ENCODE assay signal across 20 cellular contexts in the genomic region with DNA sequence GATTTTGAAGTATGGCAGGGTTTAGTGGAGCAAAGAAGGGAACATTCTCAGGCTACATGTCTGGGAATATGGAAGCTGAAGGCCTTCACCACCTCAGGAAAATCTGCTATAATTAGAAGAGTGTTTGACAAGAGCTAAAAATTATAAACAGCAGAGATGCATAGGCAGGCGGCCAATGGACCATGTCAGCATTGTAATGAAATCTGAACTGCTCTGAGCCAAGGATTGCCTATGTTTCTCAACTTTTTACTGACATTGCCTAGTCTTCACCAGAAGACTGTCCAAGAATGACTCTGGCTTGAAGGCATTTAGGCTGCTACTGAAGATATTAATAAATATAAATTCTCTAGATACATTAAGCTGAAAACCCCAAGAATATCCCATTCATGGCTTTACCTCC.
DNase-seq lines count a peak whose midpoint lies in the region; ATAC-seq, FAIRE-seq and TF ChIP-seq lines count a peak whose summit lies in the region.
"Had no signal": no experiment of that assay in that cellular context is flagged by ENCODE, and none has a peak within 500 bp of the region (broad histone marks: within the 10 kb centered on the region; RNA-seq: fewer than 3 reads in every experiment).

No MANE protein-coding gene starts in this region.

- H3K36me3 ChIP-seq in astrocyte (ENCODE audit: insufficient read depth, low read length) (no peaks in the 10 kb centered on the region), heart right ventricle (no peaks in the 10 kb centered on the region), psoas muscle (ENCODE audit: insufficient read depth in 1 of 2, low read depth in 1 of 2) (no peaks in the 10 kb centered on the region)
- H3K36me3 ChIP-seq: spleen had no signal

- no peak overlapping the region for H3K4me3 Mint-ChIP-seq in astrocyte (ENCODE audit: unreplicated experiment)
- H3K4me3 Mint-ChIP-seq in activated CD4-positive, alpha-beta T cell treated with anti-CD3 and anti-CD28 coated beads for 36 hours = no peak overlapping the region
- H3K4me3 Mint-ChIP-seq: CD4-positive, alpha-beta T cell; central memory CD8-positive, alpha-beta T cell; effector memory CD8-positive, alpha-beta T cell had no signal

- no peaks in the 10 kb centered on the region for H3K4me1 Mint-ChIP-seq in astrocyte (ENCODE audit: low read depth, unreplicated experiment)
- H3K4me1 Mint-ChIP-seq in activated CD4-positive, alpha-beta T cell treated with anti-CD3 and anti-CD28 coated beads for 36 hours = no peaks in the 10 kb centered on the region
- H3K4me1 Mint-ChIP-seq: central memory CD8-positive, alpha-beta T cell had no signal

- peaks cover 5% of the 10 kb centered on the region for H3K9me3 Mint-ChIP-seq in astrocyte (ENCODE audit: unreplicated experiment)
- H3K9me3 Mint-ChIP-seq in activated CD4-positive, alpha-beta T cell treated with anti-CD3 and anti-CD28 coated beads for 36 hours (ENCODE audit: low read depth) = no peaks in the 10 kb centered on the region
- H3K9me3 Mint-ChIP-seq: central memory CD8-positive, alpha-beta T cell; effector memory CD8-positive, alpha-beta T cell had no signal

- H3K79me2 ChIP-seq in astrocyte (ENCODE audit: insufficient read depth, low read length) = no peaks in the 10 kb centered on the region

- no peak overlapping the region for H3K4me2 ChIP-seq in astrocyte (ENCODE audit: low read length)
- H3K4me2 ChIP-seq: A549 had no signal

- peaks cover 5% of the 10 kb centered on the region for H3K36me3 Mint-ChIP-seq in astrocyte (ENCODE audit: low read depth, unreplicated experiment)
- no peaks in the 10 kb centered on the region for H3K36me3 Mint-ChIP-seq in activated CD4-positive, alpha-beta T cell treated with anti-CD3 and anti-CD28 coated beads for 36 hours (ENCODE audit: low read depth)

- peak; percentile 70 to 93 (median 81) for ATAC-seq in heart right ventricle
- ATAC-seq in psoas muscle = peak; percentile 70 to 92 (median 91)
- no peak for ATAC-seq in activated CD4-positive, alpha-beta T cell treated with anti-CD3 and anti-CD28 coated beads for 36 hours
- ATAC-seq in HG02798 (IDR thresholded peaks at IDR 0.05; ENCODE audit: poor library complexity, unreplicated experiment) = no peak
- ATAC-seq: A549; effector memory CD8-positive, alpha-beta T cell; HepG2; SK-N-SH treated with all-trans-retinoic acid at 6 μM for 48 hours had no signal

- H3K27ac ChIP-seq in AG04450 (ENCODE audit: low read depth, low read length) (no peak overlapping the region), astrocyte (ENCODE audit: low read depth, low read length) (no peak overlapping the region), heart right ventricle (peak overlapping the region; percentile 54 to 85 (median 77)), psoas muscle (peak overlapping the region; percentile 16)
- H3K27ac ChIP-seq: A549, spleen, testis had no signal

- intact Hi-C loops in heart right ventricle (cut with DNase I) (loop anchor here in 2 of 10 donors (5.0 to 10.0 kb wide), 2 partner anchors 85 to 98 kb away; a partner anchor contains a TSS), psoas muscle (cut with DNase I) (no loop called here)
- intact Hi-C loops in activated CD4-positive, alpha-beta T cell treated with anti-CD3 and anti-CD28 coated beads for 36 hours (cut with DNase I, micrococcal nuclease) = no loop called here

- 34 to 45% methylated on average over 1 of the region's 1 CpG for WGBS in heart right ventricle, 2 donors
- 32 to 59% (median 36%) methylated on average over 1 of the region's 1 CpG for WGBS in psoas muscle, 3 donors

- H4K20me1 ChIP-seq in astrocyte (ENCODE audit: insufficient read depth, low read length) = no peaks in the 10 kb centered on the region

- CTCF ChIA-PET in AG04450 (lab: Charles Lee) = interaction anchor here (0.6 kb wide), 1 partner anchor 16 kb away, joined by 3 read pairs; no protein-coding TSS in a partner anchor
- CTCF ChIA-PET in activated CD4-positive, alpha-beta T cell treated with anti-CD3 and anti-CD28 coated beads for 36 hours (lab: Charles Lee) = interaction anchor here (1.3 kb wide), 1 partner anchor 132 kb away, joined by 3 read pairs; no protein-coding TSS in a partner anchor

- FAIRE-seq in astrocyte (lab: Jason Lieb, UNC) = no peak
- FAIRE-seq: A549, HepG2 had no signal

- H3K27ac Mint-ChIP-seq in astrocyte (ENCODE audit: unreplicated experiment) = no peak overlapping the region
- H3K27ac Mint-ChIP-seq in activated CD4-positive, alpha-beta T cell treated with anti-CD3 and anti-CD28 coated beads for 36 hours = no peak overlapping the region
- H3K27ac Mint-ChIP-seq: CD4-positive, alpha-beta T cell; effector memory CD8-positive, alpha-beta T cell had no signal

- no peaks in the 10 kb centered on the region for H3K27me3 Mint-ChIP-seq in astrocyte (ENCODE audit: low read depth, unreplicated experiment)
- no peaks in the 10 kb centered on the region for H3K27me3 Mint-ChIP-seq in activated CD4-positive, alpha-beta T cell treated with anti-CD3 and anti-CD28 coated beads for 36 hours
- H3K27me3 Mint-ChIP-seq: CD4-positive, alpha-beta T cell; central memory CD8-positive, alpha-beta T cell; effector memory CD8-positive, alpha-beta T cell had no signal

- H3K4me3 ChIP-seq in AG04450 (ENCODE audit: low read depth, low read length) (no peak overlapping the region), astrocyte (ENCODE audit: insufficient read depth, low read depth, low read length) (no peak overlapping the region), heart right ventricle (no peak overlapping the region), psoas muscle (no peak overlapping the region)
- H3K4me3 ChIP-seq: A549, spleen, testis had no signal

- H3K9ac ChIP-seq in astrocyte (ENCODE audit: low read length) = no peak overlapping the region

- DNase-seq in AG04450 (ENCODE audit: low read depth, low spot score) (peak; percentile 65), astrocyte (ENCODE audit: low read depth) (peak; percentile 26), heart right ventricle (peak; percentile 30 to 67), psoas muscle (peak; percentile 44 to 57), HT-29 (ENCODE audit: low spot score) (no peak), NCI-H345 (lab: John Stamatoyannopoulos, UW) (no peak)
- DNase-seq in activated CD4-positive, alpha-beta T cell treated with anti-CD3 and anti-CD28 coated beads for 36 hours = no peak
- DNase-seq: CD4-positive, alpha-beta T cell; effector memory CD8-positive, alpha-beta T cell; NCI-H187 treated with DMSO at 0.1 percent for 48 hours; NCI-H446; nucleus accumbens; spleen; T-helper 9 cell; testis had no signal

- H3K9me3 ChIP-seq in AG04450 (ENCODE audit: control insufficient read depth, insufficient read depth, low read length) (peaks cover 4% of the 10 kb centered on the region; the same call in 1 of the 2 replicates), astrocyte (ENCODE audit: insufficient read depth, low read depth, low read length) (peaks cover 3% of the 10 kb centered on the region), heart right ventricle (peaks cover 0 to 8% (median 0%) of the 10 kb centered on the region in 11 donors), psoas muscle (no peaks in the 10 kb centered on the region)
- H3K9me3 ChIP-seq: A549, testis had no signal

- H3K4me1 ChIP-seq in astrocyte (ENCODE audit: insufficient read depth, low read length) = no peaks in the 10 kb centered on the region
- H3K4me1 ChIP-seq in heart right ventricle = peaks cover 0 to 42% (median 12%) of the 10 kb centered on the region in 9 donors
- no peaks in the 10 kb centered on the region for H3K4me1 ChIP-seq in psoas muscle
- H3K4me1 ChIP-seq: spleen, testis had no signal

- no peak overlapping the region for H2AFZ ChIP-seq in astrocyte (ENCODE audit: low read depth, low read length)

- POLR2A ChIA-PET in AG04450 (lab: Yijun Ruan, JAX) = interaction anchor here (0.9 to 1.5 kb wide), 2 partner anchors 16 to 24 kb away, joined by 3 to 7 read pairs; no protein-coding TSS in a partner anchor
- POLR2A ChIA-PET in activated CD4-positive, alpha-beta T cell treated with anti-CD3 and anti-CD28 coated beads for 36 hours (lab: Charles Lee) = no interaction called here

- no peak for TF ChIP-seq CTCF in AG04450 (IDR thresholded peaks at IDR 0.05; ENCODE audit: low read depth, low read length)
- TF ChIP-seq CTCF in astrocyte (IDR thresholded peaks at IDR 0.05; ENCODE audit: insufficient read depth, low read depth, low read length) = no peak
- TF ChIP-seq CTCF in heart right ventricle (IDR thresholded peaks at IDR 0.05) = no peak
- no peak for TF ChIP-seq CTCF in psoas muscle (IDR thresholded peaks at IDR 0.05)

- H3K27me3 ChIP-seq in AG04450 (ENCODE audit: control insufficient read depth, insufficient read depth, low read length) (no peaks in the 10 kb centered on the region), astrocyte (ENCODE audit: insufficient read depth, low read length) (no peaks in the 10 kb centered on the region), heart right ventricle (no peaks in the 10 kb centered on the region), psoas muscle (ENCODE audit: insufficient read depth in 3 of 3, low read length in 2 of 3) (no peaks in the 10 kb centered on the region)
- H3K27me3 ChIP-seq: spleen, testis had no signal

Comparison
In these comparisons a context has a peak if more than half of its experiments do, and no peak if none do; other contexts are left out.
1. DNase-seq: peak in AG04450 (single experiment), astrocyte (single experiment), heart right ventricle (2 of 2) and psoas muscle (2 of 2); none in HT-29 (single experiment), activated CD4-positive, alpha-beta T cell treated with anti-CD3 and anti-CD28 coated beads for 36 hours (single experiment) and NCI-H345 (single experiment).
2. H3K27ac ChIP-seq: peak in heart right ventricle (10 of 10) and psoas muscle (single experiment); none in AG04450 (single experiment) and astrocyte (single experiment).
3. ATAC-seq: peak in heart right ventricle (8 of 8) and psoas muscle (4 of 4); none in activated CD4-positive, alpha-beta T cell treated with anti-CD3 and anti-CD28 coated beads for 36 hours (single experiment) and HG02798 (single experiment).